ENCODE assay signal across 7 cellular contexts in the genomic region with DNA sequence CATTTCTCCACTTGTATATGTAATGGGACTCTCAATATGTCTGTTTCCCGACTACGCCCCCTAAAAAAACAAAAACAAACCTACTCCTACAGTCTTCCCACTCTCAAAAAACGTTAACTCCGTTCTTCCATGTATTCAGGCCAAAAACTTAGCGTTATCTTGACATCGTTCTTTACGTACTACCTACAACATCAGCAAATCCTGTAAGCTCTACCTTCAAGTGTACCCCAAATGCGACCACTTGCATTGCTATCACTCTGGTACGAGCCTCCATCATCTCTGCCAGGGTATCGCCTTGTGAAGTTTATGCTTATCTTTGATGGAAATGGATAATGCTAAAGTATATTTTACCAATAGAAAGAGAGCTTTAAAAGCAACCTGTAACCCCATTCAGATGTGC. TPM values are rescaled to one million over a fixed set of nuclear protein-coding genes. Genes with fewer than 3 reads are reported as not detected.
DNase-seq lines count a peak whose midpoint lies in the region; ATAC-seq, FAIRE-seq and TF ChIP-seq lines count a peak whose summit lies in the region.

No MANE protein-coding gene starts in this region.

- peak overlapping the region; percentile 86 for H3K9ac ChIP-seq in keratinocyte (ENCODE audit: control insufficient read depth, extremely low read depth, insufficient read depth, low read length)

- H3K79me2 ChIP-seq in keratinocyte (ENCODE audit: control insufficient read depth, insufficient read depth, low read length), result peaks cover 20% of the 10 kb centered on the region

- CTCF ChIA-PET in HEK293 (lab: Yijun Ruan, JAX), result interaction anchor here (0.6 kb wide), 1 partner anchor 293 kb away, joined by 3 read pairs; no protein-coding TSS in a partner anchor

- no peak for FAIRE-seq in keratinocyte (lab: Jason Lieb, UNC)

- H3K9me1 ChIP-seq in keratinocyte (ENCODE audit: control insufficient read depth, extremely low read depth, insufficient read depth, low read length), result no peaks in the 10 kb centered on the region

- no peaks in the 10 kb centered on the region for H4K20me1 ChIP-seq in keratinocyte (ENCODE audit: control insufficient read depth, extremely low read depth, insufficient read depth, low read length)

- H3K27me3 ChIP-seq in keratinocyte (ENCODE audit: control insufficient read depth, extremely low read depth, insufficient read depth, low read length), result no peaks in the 10 kb centered on the region
- H3K27me3 ChIP-seq in thoracic aorta (replicated peaks; ENCODE audit: insufficient read depth), result no peaks in the 10 kb centered on the region

- H3K4me3 ChIP-seq in HEK293 (ENCODE audit: low read depth, low read length) (peak overlapping the region; percentile 92), keratinocyte (ENCODE audit: control insufficient read depth in 2 of 3, extremely low read depth in 1 of 3, insufficient read depth in 2 of 3, low read depth in 1 of 3, low read length in 3 of 3) (peak overlapping the region; percentile 81 to 96 (median 89)), thoracic aorta (peak overlapping the region; percentile 74)

- H3K36me3 ChIP-seq in HEK293 (ENCODE audit: control insufficient read depth in 2 of 2, insufficient read depth in 1 of 2, low read length in 2 of 2), result peaks cover 7 to 47% of the 10 kb centered on the region in 2 experiments; a peak in 2 of 3 replicates
- H3K36me3 ChIP-seq in keratinocyte (ENCODE audit: control insufficient read depth in 2 of 2, extremely low read depth in 1 of 2, insufficient read depth in 2 of 2, low read length in 2 of 2), result peaks cover 0 to 5% of the 10 kb centered on the region in 2 experiments
- peaks cover 13% of the 10 kb centered on the region for H3K36me3 ChIP-seq in thoracic aorta

- H3K4me2 ChIP-seq in keratinocyte (ENCODE audit: control insufficient read depth, extremely low read depth, insufficient read depth, low read depth, low read length), result peak overlapping the region; percentile 96

- intact Hi-C loops in posterior vena cava (cut with DNase I), result no loop called here

- dilution Hi-C loops in keratinocyte (cut with MboI; ENCODE audit: extremely low pct_ligation_motif_present, low sequenced_read_pairs), result no loop called here

- H3K4me1 ChIP-seq in HEK293 (ENCODE audit: control insufficient read depth, insufficient read depth, low read length) (peaks cover 6% of the 10 kb centered on the region), keratinocyte (ENCODE audit: control insufficient read depth, extremely low read depth, insufficient read depth, low read length) (peaks cover 17% of the 10 kb centered on the region), thoracic aorta (ENCODE audit: control insufficient read depth in 1 of 2, low read depth in 2 of 2) (peaks cover 13 to 37% of the 10 kb centered on the region in 2 donors)

- DNase-seq in keratinocyte (ENCODE audit: low read depth, low spot score) (no peak), thoracic aorta (ENCODE audit: low spot score) (no peak), DMS53 treated with DMSO at 0.1 percent for 48 hours (lab: John Stamatoyannopoulos, UW; ENCODE audit: unreplicated experiment) (no peak), posterior vena cava (ENCODE audit: low spot score) (no peak)

- peak overlapping the region; percentile 95 for H2AFZ ChIP-seq in keratinocyte (ENCODE audit: control insufficient read depth, low read length)

- POLR2A ChIA-PET in HEK293 (lab: Yijun Ruan, JAX), result interaction anchor here (1.0 to 1.4 kb wide), 3 partner anchors 8 to 118 kb away, joined by 4 to 8 read pairs (median 5); partner anchors contain the start of gene STRN

- ATAC-seq in thoracic aorta (ENCODE audit: insufficient number of reproducible peaks, low FRiP score, low read depth), result no peak
- no peak for ATAC-seq in HG03342 (IDR thresholded peaks at IDR 0.05; ENCODE audit: unreplicated experiment)

- H3K27ac ChIP-seq in HEK293 (ENCODE audit: extremely low read depth, low read depth, low read length) (no peak overlapping the region; the same call in 1 of the 2 replicates), angular gyrus (ENCODE audit: low read depth, low read length) (peak overlapping the region; percentile 67), keratinocyte (ENCODE audit: control insufficient read depth, insufficient read depth, low read length) (peak overlapping the region; percentile 80), thoracic aorta (peak overlapping the region; percentile 48 to 68)

- H3K9me3 ChIP-seq in HEK293 (ENCODE audit: control insufficient read depth, insufficient read depth, low read depth, low read length), result no peaks in the 10 kb centered on the region
- no peaks in the 10 kb centered on the region for H3K9me3 ChIP-seq in keratinocyte (ENCODE audit: control insufficient read depth, low read depth, low read length)
- H3K9me3 ChIP-seq in thoracic aorta, result no peaks in the 10 kb centered on the region

- no peak; the same call in 1 of the 2 replicates for TF ChIP-seq CTCF in HEK293 (tag by site-specific recombination; IDR thresholded peaks at IDR 0.05)
- no peak for TF ChIP-seq CTCF in keratinocyte (optimal IDR thresholded peaks at IDR 0.05 in 1 of 3, IDR thresholded peaks at IDR 0.05 in 1 of 3, conservative IDR thresholded peaks at IDR 0.05 in 1 of 3; ENCODE audit: extremely low read depth in 1 of 3, insufficient read depth in 2 of 3, low read length in 3 of 3)
- TF ChIP-seq CTCF in thoracic aorta (IDR thresholded peaks at IDR 0.05), result no peak

TF ChIP-seq in HEK293, 187 proteins besides CTCF, POLR2A, EP300 and RAD21 (continues in another document):
- TF ChIP-seq ZNF174 (tag by site-specific recombination; IDR thresholded peaks at IDR 0.05), result no peak
- no peak for TF ChIP-seq ZNF423 (tag by site-specific recombination; IDR thresholded peaks at IDR 0.05)
- TF ChIP-seq ZBTB11 (tag by site-specific recombination; conservative IDR thresholded peaks at IDR 0.05; ENCODE audit: low read depth), result no peak
- peak; percentile 56; the same call in 1 of the 2 replicates for TF ChIP-seq ZFHX2 (tag by site-specific recombination; conservative IDR thresholded peaks at IDR 0.05)
- TF ChIP-seq ZNF366 (tag by site-specific recombination; conservative IDR thresholded peaks at IDR 0.05), result no peak
- TF ChIP-seq EGR2 (tag by site-specific recombination; IDR thresholded peaks at IDR 0.05; ENCODE audit: low read depth), result 0 out of 2 replicates have a peak, but pooled peaks have one; percentile 16
- TF ChIP-seq ZBTB26 (tag by site-specific recombination; optimal IDR thresholded peaks at IDR 0.05), result no peak

RNA-seq across cellular contexts. Expression of gene GPATCH11, which starts 0.5 kb away (rescaled TPM):
- 2.5 to 4.9 TPM (median 3.1 TPM) in 3 replicates for polyA plus RNA-seq in keratinocyte
- polyA plus RNA-seq in keratinocyte (2011; ENCODE audit: low read depth), result 39.1 TPM
- polyA plus RNA-seq in keratinocyte (2011; cell fraction: cytosol; rRNA removed), result 2.5 and 4.1 TPM in 2 replicates
- 2.2 and 2.7 TPM in 2 replicates for polyA plus RNA-seq in keratinocyte (2011; cell fraction: nucleus; rRNA removed)
- 3.6 and 4.4 TPM in 2 replicates for polyA plus RNA-seq in keratinocyte (2012; ENCODE audit: low replicate concordance)
- polyA minus RNA-seq in keratinocyte, result 0.46 to 1.5 TPM (median 0.92 TPM) in 3 replicates
- polyA minus RNA-seq in keratinocyte (2011; cell fraction: cytosol; rRNA and poly(A)+ RNA removed), result 1.2 TPM
- 0.63 and 1.5 TPM in 2 replicates for polyA minus RNA-seq in keratinocyte (2011; cell fraction: nucleus; rRNA and poly(A)+ RNA removed)
- total RNA-seq in thoracic aorta (1 to 10 TPM; 5.6 to 9.0 TPM), posterior vena cava (1 to 10 TPM; 6.9 to 7.2 TPM)

RNA-seq across cellular contexts. Expression of gene HEATR5B, which starts 0.6 kb away (rescaled TPM):
- polyA plus RNA-seq in keratinocyte, result 12.4 to 21.1 TPM (median 20.0 TPM) in 3 replicates
- polyA plus RNA-seq in keratinocyte (2011; ENCODE audit: low read depth), result 5.1 TPM
- 4.9 and 10.1 TPM in 2 replicates for polyA plus RNA-seq in keratinocyte (2011; cell fraction: cytosol; rRNA removed)
- 38.0 and 47.9 TPM in 2 replicates for polyA plus RNA-seq in keratinocyte (2011; cell fraction: nucleus; rRNA removed)
- 6.7 and 7.4 TPM in 2 replicates for polyA plus RNA-seq in keratinocyte (2012; ENCODE audit: low replicate concordance)
- 9.4 to 35.8 TPM (median 27.3 TPM) in 3 replicates for polyA minus RNA-seq in keratinocyte
- polyA minus RNA-seq in keratinocyte (2011; cell fraction: cytosol; rRNA and poly(A)+ RNA removed), result 9.8 TPM
- 33.3 and 54.1 TPM in 2 replicates for polyA minus RNA-seq in keratinocyte (2011; cell fraction: nucleus; rRNA and poly(A)+ RNA removed)
- total RNA-seq in thoracic aorta (10 to 100 TPM; 21.0 to 35.6 TPM), posterior vena cava (10 to 100 TPM; 14.5 to 15.5 TPM)
